Comparison of ENCODE assay signal across 1 cellular context in genomic region chr10:12068467-12069269, GRCh38.
TF ChIP-seq lines count a peak whose summit lies in the region.

DHTKD1 (plus strand) TSS chr10:12068954; CDS start chr10:12069034, 80 bp downstream.

TF ChIP-seq in WTC11, 78 proteins besides CTCF, POLR2A, EP300 and RAD21 (continued from another document):
- TF ChIP-seq, protein P1, sequence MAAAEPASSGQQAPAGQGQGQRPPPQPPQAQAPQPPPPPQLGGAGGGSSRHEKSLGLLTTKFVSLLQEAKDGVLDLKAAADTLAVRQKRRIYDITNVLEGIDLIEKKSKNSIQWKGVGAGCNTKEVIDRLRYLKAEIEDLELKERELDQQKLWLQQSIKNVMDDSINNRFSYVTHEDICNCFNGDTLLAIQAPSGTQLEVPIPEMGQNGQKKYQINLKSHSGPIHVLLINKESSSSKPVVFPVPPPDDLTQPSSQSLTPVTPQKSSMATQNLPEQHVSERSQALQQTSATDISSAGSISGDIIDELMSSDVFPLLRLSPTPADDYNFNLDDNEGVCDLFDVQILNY (CRISPR knock-in tag; IDR thresholded peaks at IDR 0.05), result peak; percentile 81; the same call in 1 of the 2 replicates
- TF ChIP-seq, protein P2, sequence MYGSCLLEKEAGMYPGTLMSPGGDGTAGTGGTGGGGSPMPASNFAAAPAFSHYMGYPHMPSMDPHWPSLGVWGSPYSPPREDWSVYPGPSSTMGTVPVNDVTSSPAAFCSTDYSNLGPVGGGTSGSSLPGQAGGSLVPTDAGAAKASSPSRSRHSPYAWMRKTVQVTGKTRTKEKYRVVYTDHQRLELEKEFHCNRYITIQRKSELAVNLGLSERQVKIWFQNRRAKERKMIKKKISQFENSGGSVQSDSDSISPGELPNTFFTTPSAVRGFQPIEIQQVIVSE (CRISPR knock-in tag; IDR thresholded peaks at IDR 0.05; ENCODE audit: borderline replicate concordance), result no peak
- 0 out of 2 replicates have a peak, but pooled peaks have one; percentile 42 for TF ChIP-seq ELF4 (CRISPR knock-in tag; IDR thresholded peaks at IDR 0.05; ENCODE audit: low read depth)
- TF ChIP-seq, protein P3, sequence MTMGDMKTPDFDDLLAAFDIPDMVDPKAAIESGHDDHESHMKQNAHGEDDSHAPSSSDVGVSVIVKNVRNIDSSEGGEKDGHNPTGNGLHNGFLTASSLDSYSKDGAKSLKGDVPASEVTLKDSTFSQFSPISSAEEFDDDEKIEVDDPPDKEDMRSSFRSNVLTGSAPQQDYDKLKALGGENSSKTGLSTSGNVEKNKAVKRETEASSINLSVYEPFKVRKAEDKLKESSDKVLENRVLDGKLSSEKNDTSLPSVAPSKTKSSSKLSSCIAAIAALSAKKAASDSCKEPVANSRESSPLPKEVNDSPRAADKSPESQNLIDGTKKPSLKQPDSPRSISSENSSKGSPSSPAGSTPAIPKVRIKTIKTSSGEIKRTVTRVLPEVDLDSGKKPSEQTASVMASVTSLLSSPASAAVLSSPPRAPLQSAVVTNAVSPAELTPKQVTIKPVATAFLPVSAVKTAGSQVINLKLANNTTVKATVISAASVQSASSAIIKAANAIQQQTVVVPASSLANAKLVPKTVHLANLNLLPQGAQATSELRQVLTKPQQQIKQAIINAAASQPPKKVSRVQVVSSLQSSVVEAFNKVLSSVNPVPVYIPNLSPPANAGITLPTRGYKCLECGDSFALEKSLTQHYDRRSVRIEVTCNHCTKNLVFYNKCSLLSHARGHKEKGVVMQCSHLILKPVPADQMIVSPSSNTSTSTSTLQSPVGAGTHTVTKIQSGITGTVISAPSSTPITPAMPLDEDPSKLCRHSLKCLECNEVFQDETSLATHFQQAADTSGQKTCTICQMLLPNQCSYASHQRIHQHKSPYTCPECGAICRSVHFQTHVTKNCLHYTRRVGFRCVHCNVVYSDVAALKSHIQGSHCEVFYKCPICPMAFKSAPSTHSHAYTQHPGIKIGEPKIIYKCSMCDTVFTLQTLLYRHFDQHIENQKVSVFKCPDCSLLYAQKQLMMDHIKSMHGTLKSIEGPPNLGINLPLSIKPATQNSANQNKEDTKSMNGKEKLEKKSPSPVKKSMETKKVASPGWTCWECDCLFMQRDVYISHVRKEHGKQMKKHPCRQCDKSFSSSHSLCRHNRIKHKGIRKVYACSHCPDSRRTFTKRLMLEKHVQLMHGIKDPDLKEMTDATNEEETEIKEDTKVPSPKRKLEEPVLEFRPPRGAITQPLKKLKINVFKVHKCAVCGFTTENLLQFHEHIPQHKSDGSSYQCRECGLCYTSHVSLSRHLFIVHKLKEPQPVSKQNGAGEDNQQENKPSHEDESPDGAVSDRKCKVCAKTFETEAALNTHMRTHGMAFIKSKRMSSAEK (CRISPR knock-in tag; IDR thresholded peaks at IDR 0.05; ENCODE audit: borderline replicate concordance), result no peak
- no peak for TF ChIP-seq NFATC4 (CRISPR knock-in tag; IDR thresholded peaks at IDR 0.05)
- peak; percentile 33; the same call in 1 of the 2 replicates for TF ChIP-seq CREM (CRISPR knock-in tag; IDR thresholded peaks at IDR 0.05)
- TF ChIP-seq, protein P4, sequence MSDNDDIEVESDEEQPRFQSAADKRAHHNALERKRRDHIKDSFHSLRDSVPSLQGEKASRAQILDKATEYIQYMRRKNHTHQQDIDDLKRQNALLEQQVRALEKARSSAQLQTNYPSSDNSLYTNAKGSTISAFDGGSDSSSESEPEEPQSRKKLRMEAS (CRISPR knock-in tag; IDR thresholded peaks at IDR 0.05), result peak; percentile 62
